ENCODE assay signal across 10 cellular contexts in genomic region chr3:46559030-46559704, GRCh38. TPM values are rescaled to one million over a fixed set of nuclear protein-coding genes. Genes with fewer than 3 reads are reported as not detected.
A peak's percentile ranks its signal among the peaks of the same experiment; 100 is the strongest.
DNase-seq lines count a peak whose midpoint lies in the region; ATAC-seq, FAIRE-seq and TF ChIP-seq lines count a peak whose summit lies in the region.
"Had no signal": no experiment of that assay in that cellular context is flagged by ENCODE, and none has a peak within 500 bp of the region (broad histone marks: within the 10 kb centered on the region; RNA-seq: fewer than 3 reads in every experiment).

No MANE protein-coding gene starts in this region.

- no peak for DNase-seq in CD4-positive, alpha-beta memory T cell
- DNase-seq in astrocyte (ENCODE audit: low read depth) (no peak), dedifferentiated amniotic fluid mesenchymal stem cell (ENCODE audit: extremely low spot score) (no peak), coronary artery (ENCODE audit: low spot score) (no peak)
- DNase-seq: NCI-H1105 had no signal

- no peak for FAIRE-seq in astrocyte (lab: Jason Lieb, UNC)

- H3K9ac ChIP-seq in KMS-11 (no peak overlapping the region), astrocyte (ENCODE audit: low read length) (no peak overlapping the region)

- H2AFZ ChIP-seq in KMS-11 (ENCODE audit: low read depth) (peak overlapping the region; percentile 84), astrocyte (ENCODE audit: low read depth, low read length) (no peak overlapping the region)

- TF ChIP-seq CTCF in KMS-11 (conservative IDR thresholded peaks at IDR 0.05; ENCODE audit: low read depth, low read length), result no peak
- TF ChIP-seq CTCF in astrocyte (IDR thresholded peaks at IDR 0.05; ENCODE audit: insufficient read depth, low read depth, low read length), result no peak
- no peak for TF ChIP-seq CTCF in nephron (IDR thresholded peaks at IDR 0.05; ENCODE audit: unreplicated experiment in 3 of 3)
- no peak for TF ChIP-seq CTCF in coronary artery (IDR thresholded peaks at IDR 0.05)

- H3K27ac Mint-ChIP-seq in CD4-positive, alpha-beta memory T cell, result peak overlapping the region in 5 of 7 donors; percentile 13 to 71 (median 36)
- H3K27ac Mint-ChIP-seq in astrocyte (ENCODE audit: unreplicated experiment) (peak overlapping the region; percentile 50), nephron (peak overlapping the region; percentile 54 to 81 (median 73))

- intact Hi-C loops in CD4-positive, alpha-beta memory T cell (cut with micrococcal nuclease), result loop anchor here (2.0 to 5.0 kb wide), 2 partner anchors 188 to 282 kb away; partner anchors contain the start of gene CCR5

- H3K27me3 Mint-ChIP-seq in CD4-positive, alpha-beta memory T cell, result peaks cover 2 to 4% of the 10 kb centered on the region in 2 donors
- H3K27me3 Mint-ChIP-seq in astrocyte (ENCODE audit: low read depth, unreplicated experiment) (peaks cover 2% of the 10 kb centered on the region), nephron (ENCODE audit: low read depth) (peaks cover 35% of the 10 kb centered on the region)

- no peaks in the 10 kb centered on the region for H3K27me3 ChIP-seq in CD4-positive, alpha-beta memory T cell (ENCODE audit: insufficient read depth, low read length)
- H3K27me3 ChIP-seq in KMS-11 (ENCODE audit: insufficient read depth, low read depth) (no peaks in the 10 kb centered on the region), astrocyte (ENCODE audit: insufficient read depth, low read length) (no peaks in the 10 kb centered on the region)
- H3K27me3 ChIP-seq: Peyer's patch had no signal

- CTCF ChIA-PET in CD4-positive, alpha-beta memory T cell (lab: Charles Lee; ENCODE audit: partially characterized antibody), result interaction anchor here (0.8 to 8.1 kb wide), 22 partner anchors 9 to 282 kb away, joined by 3 to 331 read pairs (median 4); partner anchors contain the start of genes CCR5 and RTP3

- H3K9me3 ChIP-seq in CD4-positive, alpha-beta memory T cell (ENCODE audit: control insufficient read depth in 1 of 2, low read length in 2 of 2), result no peaks in the 10 kb centered on the region
- no peaks in the 10 kb centered on the region for H3K9me3 ChIP-seq in astrocyte (ENCODE audit: insufficient read depth, low read depth, low read length)
- H3K9me3 ChIP-seq: Peyer's patch had no signal

- H3K79me2 ChIP-seq in KMS-11 (ENCODE audit: insufficient read depth, low read depth) (no peaks in the 10 kb centered on the region), astrocyte (ENCODE audit: insufficient read depth, low read length) (no peaks in the 10 kb centered on the region)

- H3K36me3 Mint-ChIP-seq in CD4-positive, alpha-beta memory T cell, result no peaks in the 10 kb centered on the region
- H3K36me3 Mint-ChIP-seq in astrocyte (ENCODE audit: low read depth, unreplicated experiment) (peaks cover 6% of the 10 kb centered on the region), nephron (ENCODE audit: low read depth) (no peaks in the 10 kb centered on the region)

- no peaks in the 10 kb centered on the region for H3K36me3 ChIP-seq in CD4-positive, alpha-beta memory T cell (ENCODE audit: insufficient read depth, low read length)
- no peaks in the 10 kb centered on the region for H3K36me3 ChIP-seq in KMS-11 (ENCODE audit: insufficient read depth)
- H3K36me3 ChIP-seq in astrocyte (ENCODE audit: insufficient read depth, low read length), result no peaks in the 10 kb centered on the region
- H3K36me3 ChIP-seq: Peyer's patch had no signal

- H3K9me3 Mint-ChIP-seq in CD4-positive, alpha-beta memory T cell, result peaks cover 0 to 6% (median 0%) of the 10 kb centered on the region in 8 donors
- peaks cover 11% of the 10 kb centered on the region for H3K9me3 Mint-ChIP-seq in astrocyte (ENCODE audit: unreplicated experiment)
- H3K9me3 Mint-ChIP-seq in nephron, result peaks cover 16% of the 10 kb centered on the region

- H3K4me2 ChIP-seq in KMS-11, result peak overlapping the region; percentile 56; the same call in 1 of the 2 replicates
- H3K4me2 ChIP-seq in astrocyte (ENCODE audit: low read length), result peak overlapping the region; percentile 81

- peaks cover 10 to 17% (median 15%) of the 10 kb centered on the region in 4 donors for H3K4me1 Mint-ChIP-seq in CD4-positive, alpha-beta memory T cell
- peaks cover 27% of the 10 kb centered on the region for H3K4me1 Mint-ChIP-seq in astrocyte (ENCODE audit: low read depth, unreplicated experiment)
- H3K4me1 Mint-ChIP-seq in nephron, result peaks cover 17% of the 10 kb centered on the region

- peaks cover 14% of the 10 kb centered on the region for H3K4me1 ChIP-seq in CD4-positive, alpha-beta memory T cell (ENCODE audit: insufficient read depth, low read length)
- H3K4me1 ChIP-seq in KMS-11 (ENCODE audit: low read depth, poor library complexity, severe bottlenecking) (peaks cover 10% of the 10 kb centered on the region), astrocyte (ENCODE audit: insufficient read depth, low read length) (peaks cover 21% of the 10 kb centered on the region)

- H3K4me3 ChIP-seq in CD4-positive, alpha-beta memory T cell (ENCODE audit: low read length in 2 of 2), result no peak overlapping the region
- H3K4me3 ChIP-seq in KMS-11 (IDR thresholded peaks at IDR 0.05; ENCODE audit: insufficient read depth, low read depth, low read length), result no peak overlapping the region
- H3K4me3 ChIP-seq in astrocyte (ENCODE audit: insufficient read depth, low read depth, low read length), result peak overlapping the region; percentile 49
- no peak overlapping the region for H3K4me3 ChIP-seq in coronary artery

- H3K27ac ChIP-seq in CD4-positive, alpha-beta memory T cell (ENCODE audit: low read depth, low read length), result no peak overlapping the region
- H3K27ac ChIP-seq in KMS-11 (no peak overlapping the region), astrocyte (ENCODE audit: low read depth, low read length) (no peak overlapping the region), coronary artery (no peak overlapping the region)

- POLR2A ChIA-PET in CD4-positive, alpha-beta memory T cell (lab: Charles Lee; ENCODE audit: partially characterized antibody), result interaction anchor here (1.2 to 5.7 kb wide), 6 partner anchors 17 to 71 kb away, joined by 3 to 59 read pairs (median 6); no protein-coding TSS in a partner anchor

- peak overlapping the region in 5 of 8 donors; percentile 76 to 87 (median 82) for H3K4me3 Mint-ChIP-seq in CD4-positive, alpha-beta memory T cell
- H3K4me3 Mint-ChIP-seq in astrocyte (ENCODE audit: unreplicated experiment) (no peak overlapping the region), nephron (peak overlapping the region; percentile 84 to 89 (median 87))

- H4K20me1 ChIP-seq in KMS-11 (ENCODE audit: insufficient read depth) (no peaks in the 10 kb centered on the region), astrocyte (ENCODE audit: insufficient read depth, low read length) (no peaks in the 10 kb centered on the region)

- no peak for ATAC-seq in HG02798 (IDR thresholded peaks at IDR 0.05; ENCODE audit: poor library complexity, unreplicated experiment)
- no peak for ATAC-seq in HG03280 (IDR thresholded peaks at IDR 0.05; ENCODE audit: unreplicated experiment)

RNA-seq across cellular contexts. Expression of gene LRRC2, which starts 6.9 kb away (rescaled TPM):
- total RNA-seq in CD4-positive, alpha-beta memory T cell, result 1 to 10 TPM in 1 of 2 experiments, under 1 TPM in 1; 0.50 to 1.0 TPM
- polyA plus RNA-seq in CD4-positive, alpha-beta memory T cell, result under 1 TPM in 1 of 2 donors, not detected in 1; 0.09 TPM
- total RNA-seq in astrocyte, result 0.32 and 0.36 TPM in 2 replicates

RNA-seq across cellular contexts. Expression of gene FAM240A, which starts 53.2 kb away (rescaled TPM):
- total RNA-seq in CD4-positive, alpha-beta memory T cell, result not detected
- not detected for polyA plus RNA-seq in CD4-positive, alpha-beta memory T cell
- not detected in 2 replicates for total RNA-seq in astrocyte
- total RNA-seq: Peyer's patch had no signal
